In genomic region chr1:156104065-156104810, GRCh38 we compare ENCODE assay signal across 1 cellular context.
TF ChIP-seq lines count a peak whose summit lies in the region.

No MANE protein-coding gene starts in this region.

TF ChIP-seq in GM23338, 12 proteins besides CTCF, POLR2A, EP300 and RAD21 (continued from another document):
- no peak for TF ChIP-seq ZNF462 (CRISPR knock-in tag; IDR thresholded peaks at IDR 0.05)
